ENCODE assay signal across 8 cellular contexts in genomic region chrX:134797390-134797700, GRCh38. TPM values are rescaled to one million over a fixed set of nuclear protein-coding genes. Genes with fewer than 3 reads are reported as not detected.
DNase-seq lines count a peak whose midpoint lies in the region; ATAC-seq and TF ChIP-seq lines count a peak whose summit lies in the region.

No MANE protein-coding gene starts in this region.

- no peak for ATAC-seq in CD4-positive, alpha-beta T cell (ENCODE audit: poor library complexity)
- ATAC-seq in HG02571 (IDR thresholded peaks at IDR 0.05; ENCODE audit: unreplicated experiment), result no peak
- ATAC-seq in GM21825 (IDR thresholded peaks at IDR 0.05; ENCODE audit: unreplicated experiment), result no peak

- H3K9me3 ChIP-seq in CD4-positive, alpha-beta T cell (ENCODE audit: control insufficient read depth, low read length), result no peaks in the 10 kb centered on the region
- H3K9me3 ChIP-seq in Loucy (ENCODE audit: insufficient read depth, low read depth, low read length) (no peaks in the 10 kb centered on the region), neuron (ENCODE audit: low read length) (no peaks in the 10 kb centered on the region)
- no peaks in the 10 kb centered on the region for H3K9me3 ChIP-seq in effector memory CD4-positive, alpha-beta T cell (ENCODE audit: control insufficient read depth, low read length)

- H2AFZ ChIP-seq in Loucy (ENCODE audit: low read length) (peak overlapping the region; percentile 75; the same call in 1 of the 2 replicates), neuron (ENCODE audit: low read depth, low read length) (peak overlapping the region; percentile 91)

- H3K27me3 ChIP-seq in CD4-positive, alpha-beta T cell (ENCODE audit: control insufficient read depth, insufficient read depth, low read length), result no peaks in the 10 kb centered on the region
- H3K27me3 ChIP-seq in Loucy (ENCODE audit: insufficient read depth, low read length, poor library complexity, severe bottlenecking), result no peaks in the 10 kb centered on the region
- no peaks in the 10 kb centered on the region for H3K27me3 ChIP-seq in effector memory CD4-positive, alpha-beta T cell (replicated peaks; ENCODE audit: control insufficient read depth, insufficient read depth, low read length, poor library complexity, severe bottlenecking)
- no peaks in the 10 kb centered on the region for H3K27me3 ChIP-seq in neuron (ENCODE audit: insufficient read depth, low read length)

- POLR2A ChIA-PET in CD4-positive, alpha-beta T cell (lab: Charles Lee), result no interaction called here

- DNase-seq in CD4-positive, alpha-beta T cell, result no peak
- DNase-seq in effector memory CD4-positive, alpha-beta T cell, result no peak
- no peak for DNase-seq in NCI-H748 treated with DMSO at 0.1 percent for 48 hours (lab: John Stamatoyannopoulos, UW)
- DNase-seq in NCI-H69 (lab: John Stamatoyannopoulos, UW), result no peak

- CTCF ChIA-PET in CD4-positive, alpha-beta T cell (lab: Charles Lee), result no interaction called here

- peaks cover 25% of the 10 kb centered on the region for H4K20me1 ChIP-seq in Loucy (ENCODE audit: insufficient read depth, low read length, poor library complexity, severe bottlenecking)

- peaks cover 26% of the 10 kb centered on the region for H3K4me1 Mint-ChIP-seq in CD4-positive, alpha-beta T cell (ENCODE audit: low read depth)

- H3K9ac ChIP-seq in Loucy (ENCODE audit: low read depth, low read length, poor library complexity, severe bottlenecking), result peak overlapping the region; percentile 91

- H3K79me2 ChIP-seq in Loucy (ENCODE audit: insufficient read depth, low read length), result peaks cover 45% of the 10 kb centered on the region

- H3K36me3 ChIP-seq in Loucy (ENCODE audit: insufficient read depth, low read length) (peaks cover 14% of the 10 kb centered on the region; the same call in 1 of the 2 replicates), neuron (ENCODE audit: insufficient read depth, low read length) (peaks cover 20% of the 10 kb centered on the region)
- H3K36me3 ChIP-seq in effector memory CD4-positive, alpha-beta T cell (ENCODE audit: control insufficient read depth, insufficient read depth, low read length), result peaks cover 4% of the 10 kb centered on the region

- no peaks in the 10 kb centered on the region for H3K9me2 ChIP-seq in Loucy (replicated peaks; ENCODE audit: low read depth, low read length)

- peak overlapping the region; percentile 79 for H3K4me2 ChIP-seq in Loucy (ENCODE audit: low read depth, low read length, poor library complexity, severe bottlenecking)

- TF ChIP-seq CTCF in CD4-positive, alpha-beta T cell (IDR thresholded peaks at IDR 0.05), result no peak
- no peak for TF ChIP-seq CTCF in Loucy (conservative IDR thresholded peaks at IDR 0.05; ENCODE audit: low read length)

- peaks cover 25% of the 10 kb centered on the region for H3K4me1 ChIP-seq in Loucy (ENCODE audit: insufficient read depth, low read length, poor library complexity, severe bottlenecking)
- H3K4me1 ChIP-seq in effector memory CD4-positive, alpha-beta T cell (ENCODE audit: control insufficient read depth, insufficient read depth, low read length, poor library complexity, severe bottlenecking), result peaks cover 11% of the 10 kb centered on the region
- H3K4me1 ChIP-seq in neuron (ENCODE audit: insufficient read depth, low read length), result peaks cover 20% of the 10 kb centered on the region

- intact Hi-C loops in CD4-positive, alpha-beta T cell (cut with DNase I, micrococcal nuclease), result no loop called here

- H3F3A ChIP-seq in Loucy (ENCODE audit: low read depth), result no peaks in the 10 kb centered on the region

- H3K27ac Mint-ChIP-seq in CD4-positive, alpha-beta T cell, result peak overlapping the region; percentile 79

- H3K36me3 Mint-ChIP-seq in CD4-positive, alpha-beta T cell (ENCODE audit: low read depth), result peaks cover 24% of the 10 kb centered on the region

- H3K9me3 Mint-ChIP-seq in CD4-positive, alpha-beta T cell, result no peaks in the 10 kb centered on the region

- H3K27ac ChIP-seq in CD4-positive, alpha-beta T cell (ENCODE audit: low read depth, low read length), result no peak overlapping the region
- H3K27ac ChIP-seq in effector memory CD4-positive, alpha-beta T cell (ENCODE audit: insufficient read depth, low read length, poor library complexity, severe bottlenecking), result peak overlapping the region; percentile 73

- no peaks in the 10 kb centered on the region for H3K27me3 Mint-ChIP-seq in CD4-positive, alpha-beta T cell

- H3K4me3 ChIP-seq in Loucy (ENCODE audit: low read length, poor library complexity, severe bottlenecking), result peak overlapping the region; percentile 90
- H3K4me3 ChIP-seq in effector memory CD4-positive, alpha-beta T cell (ENCODE audit: insufficient read depth, low read depth, low read length, poor library complexity, severe bottlenecking), result peak overlapping the region; percentile 78
- H3K4me3 ChIP-seq in neuron (ENCODE audit: low read length), result peak overlapping the region; percentile 64

- peak overlapping the region; percentile 96 for H3K4me3 Mint-ChIP-seq in CD4-positive, alpha-beta T cell

RNA-seq across cellular contexts. Expression of gene PABIR2, which starts 0.3 kb away (rescaled TPM):
- total RNA-seq in CD4-positive, alpha-beta T cell, result 10 to 100 TPM; 28.6 to 30.2 TPM
